In the genomic region with DNA sequence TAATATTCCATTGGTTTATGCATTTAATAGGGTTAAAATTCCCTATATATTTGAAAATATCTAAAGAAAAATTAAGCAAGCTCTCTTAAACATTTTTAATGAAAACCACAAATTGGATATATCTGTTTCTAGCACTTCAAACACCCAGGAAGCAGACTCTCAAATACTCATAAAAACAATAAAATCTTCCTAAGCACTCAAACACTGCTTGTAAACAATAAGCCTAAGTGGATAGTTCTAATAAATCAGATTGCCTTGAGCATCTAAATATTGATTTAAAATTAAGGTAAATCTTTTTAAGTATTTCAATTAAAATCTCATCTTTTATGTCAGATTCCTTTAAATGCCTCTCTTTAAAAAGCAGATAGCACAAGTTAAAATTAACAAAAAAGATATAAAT, we compare ENCODE assay signal across 1 cellular context.
TF ChIP-seq lines count a peak whose summit lies in the region.

No MANE protein-coding gene starts in this region.

TF ChIP-seq in HEK293, 187 proteins besides CTCF, POLR2A, EP300 and RAD21 (continued from another document):
- TF ChIP-seq, protein P1, sequence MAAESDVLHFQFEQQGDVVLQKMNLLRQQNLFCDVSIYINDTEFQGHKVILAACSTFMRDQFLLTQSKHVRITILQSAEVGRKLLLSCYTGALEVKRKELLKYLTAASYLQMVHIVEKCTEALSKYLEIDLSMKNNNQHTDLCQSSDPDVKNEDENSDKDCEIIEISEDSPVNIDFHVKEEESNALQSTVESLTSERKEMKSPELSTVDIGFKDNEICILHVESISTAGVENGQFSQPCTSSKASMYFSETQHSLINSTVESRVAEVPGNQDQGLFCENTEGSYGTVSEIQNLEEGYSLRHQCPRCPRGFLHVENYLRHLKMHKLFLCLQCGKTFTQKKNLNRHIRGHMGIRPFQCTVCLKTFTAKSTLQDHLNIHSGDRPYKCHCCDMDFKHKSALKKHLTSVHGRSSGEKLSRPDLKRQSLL (tag by site-specific recombination; IDR thresholded peaks at IDR 0.05): no peak
- TF ChIP-seq PRDM6 (tag by site-specific recombination; IDR thresholded peaks at IDR 0.05): peak; percentile 77
- no peak for TF ChIP-seq ZNF10 (tag by site-specific recombination; IDR thresholded peaks at IDR 0.05)
- no peak for TF ChIP-seq ZNF585B (tag by site-specific recombination; IDR thresholded peaks at IDR 0.05)
- TF ChIP-seq, protein P2, sequence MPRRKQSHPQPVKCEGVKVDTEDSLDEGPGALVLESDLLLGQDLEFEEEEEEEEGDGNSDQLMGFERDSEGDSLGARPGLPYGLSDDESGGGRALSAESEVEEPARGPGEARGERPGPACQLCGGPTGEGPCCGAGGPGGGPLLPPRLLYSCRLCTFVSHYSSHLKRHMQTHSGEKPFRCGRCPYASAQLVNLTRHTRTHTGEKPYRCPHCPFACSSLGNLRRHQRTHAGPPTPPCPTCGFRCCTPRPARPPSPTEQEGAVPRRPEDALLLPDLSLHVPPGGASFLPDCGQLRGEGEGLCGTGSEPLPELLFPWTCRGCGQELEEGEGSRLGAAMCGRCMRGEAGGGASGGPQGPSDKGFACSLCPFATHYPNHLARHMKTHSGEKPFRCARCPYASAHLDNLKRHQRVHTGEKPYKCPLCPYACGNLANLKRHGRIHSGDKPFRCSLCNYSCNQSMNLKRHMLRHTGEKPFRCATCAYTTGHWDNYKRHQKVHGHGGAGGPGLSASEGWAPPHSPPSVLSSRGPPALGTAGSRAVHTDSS (tag by site-specific recombination; IDR thresholded peaks at IDR 0.05): no peak
- TF ChIP-seq ZNF341 (tag by site-specific recombination; IDR thresholded peaks at IDR 0.05; ENCODE audit: low read depth): no peak
- TF ChIP-seq ZNF768 (tag by site-specific recombination; IDR thresholded peaks at IDR 0.05): no peak
- TF ChIP-seq ZBTB20 (tag by site-specific recombination; IDR thresholded peaks at IDR 0.05): no peak
- TF ChIP-seq ZNF530 (tag by site-specific recombination; IDR thresholded peaks at IDR 0.05; ENCODE audit: low read depth): no peak
- TF ChIP-seq, protein P3, sequence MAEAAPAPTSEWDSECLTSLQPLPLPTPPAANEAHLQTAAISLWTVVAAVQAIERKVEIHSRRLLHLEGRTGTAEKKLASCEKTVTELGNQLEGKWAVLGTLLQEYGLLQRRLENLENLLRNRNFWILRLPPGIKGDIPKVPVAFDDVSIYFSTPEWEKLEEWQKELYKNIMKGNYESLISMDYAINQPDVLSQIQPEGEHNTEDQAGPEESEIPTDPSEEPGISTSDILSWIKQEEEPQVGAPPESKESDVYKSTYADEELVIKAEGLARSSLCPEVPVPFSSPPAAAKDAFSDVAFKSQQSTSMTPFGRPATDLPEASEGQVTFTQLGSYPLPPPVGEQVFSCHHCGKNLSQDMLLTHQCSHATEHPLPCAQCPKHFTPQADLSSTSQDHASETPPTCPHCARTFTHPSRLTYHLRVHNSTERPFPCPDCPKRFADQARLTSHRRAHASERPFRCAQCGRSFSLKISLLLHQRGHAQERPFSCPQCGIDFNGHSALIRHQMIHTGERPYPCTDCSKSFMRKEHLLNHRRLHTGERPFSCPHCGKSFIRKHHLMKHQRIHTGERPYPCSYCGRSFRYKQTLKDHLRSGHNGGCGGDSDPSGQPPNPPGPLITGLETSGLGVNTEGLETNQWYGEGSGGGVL (tag by site-specific recombination; IDR thresholded peaks at IDR 0.05): no peak
- TF ChIP-seq ZNF280D (tag by site-specific recombination; IDR thresholded peaks at IDR 0.05): no peak
- TF ChIP-seq ZBTB48 (tag by site-specific recombination; IDR thresholded peaks at IDR 0.05): no peak
- TF ChIP-seq, protein P4, sequence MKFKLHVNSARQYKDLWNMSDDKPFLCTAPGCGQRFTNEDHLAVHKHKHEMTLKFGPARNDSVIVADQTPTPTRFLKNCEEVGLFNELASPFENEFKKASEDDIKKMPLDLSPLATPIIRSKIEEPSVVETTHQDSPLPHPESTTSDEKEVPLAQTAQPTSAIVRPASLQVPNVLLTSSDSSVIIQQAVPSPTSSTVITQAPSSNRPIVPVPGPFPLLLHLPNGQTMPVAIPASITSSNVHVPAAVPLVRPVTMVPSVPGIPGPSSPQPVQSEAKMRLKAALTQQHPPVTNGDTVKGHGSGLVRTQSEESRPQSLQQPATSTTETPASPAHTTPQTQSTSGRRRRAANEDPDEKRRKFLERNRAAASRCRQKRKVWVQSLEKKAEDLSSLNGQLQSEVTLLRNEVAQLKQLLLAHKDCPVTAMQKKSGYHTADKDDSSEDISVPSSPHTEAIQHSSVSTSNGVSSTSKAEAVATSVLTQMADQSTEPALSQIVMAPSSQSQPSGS (tag by site-specific recombination; IDR thresholded peaks at IDR 0.05; ENCODE audit: low read depth): no peak
- TF ChIP-seq, protein P5, sequence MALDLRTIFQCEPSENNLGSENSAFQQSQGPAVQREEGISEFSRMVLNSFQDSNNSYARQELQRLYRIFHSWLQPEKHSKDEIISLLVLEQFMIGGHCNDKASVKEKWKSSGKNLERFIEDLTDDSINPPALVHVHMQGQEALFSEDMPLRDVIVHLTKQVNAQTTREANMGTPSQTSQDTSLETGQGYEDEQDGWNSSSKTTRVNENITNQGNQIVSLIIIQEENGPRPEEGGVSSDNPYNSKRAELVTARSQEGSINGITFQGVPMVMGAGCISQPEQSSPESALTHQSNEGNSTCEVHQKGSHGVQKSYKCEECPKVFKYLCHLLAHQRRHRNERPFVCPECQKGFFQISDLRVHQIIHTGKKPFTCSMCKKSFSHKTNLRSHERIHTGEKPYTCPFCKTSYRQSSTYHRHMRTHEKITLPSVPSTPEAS (tag by site-specific recombination; IDR thresholded peaks at IDR 0.05): no peak
- no peak for TF ChIP-seq ZNF394 (tag by site-specific recombination; IDR thresholded peaks at IDR 0.05; ENCODE audit: borderline replicate concordance)
- no peak for TF ChIP-seq TSHZ1 (tag by site-specific recombination; IDR thresholded peaks at IDR 0.05; ENCODE audit: borderline replicate concordance)
- no peak for TF ChIP-seq ZNF830 (tag by site-specific recombination; IDR thresholded peaks at IDR 0.05; ENCODE audit: low read depth)
- TF ChIP-seq ZNF221 (tag by site-specific recombination; IDR thresholded peaks at IDR 0.05; ENCODE audit: borderline replicate concordance): no peak
- TF ChIP-seq ZNF132 (tag by site-specific recombination; IDR thresholded peaks at IDR 0.05; ENCODE audit: borderline replicate concordance): no peak
- TF ChIP-seq ZBTB1 (tag by site-specific recombination; IDR thresholded peaks at IDR 0.05): no peak
- TF ChIP-seq, protein P6, sequence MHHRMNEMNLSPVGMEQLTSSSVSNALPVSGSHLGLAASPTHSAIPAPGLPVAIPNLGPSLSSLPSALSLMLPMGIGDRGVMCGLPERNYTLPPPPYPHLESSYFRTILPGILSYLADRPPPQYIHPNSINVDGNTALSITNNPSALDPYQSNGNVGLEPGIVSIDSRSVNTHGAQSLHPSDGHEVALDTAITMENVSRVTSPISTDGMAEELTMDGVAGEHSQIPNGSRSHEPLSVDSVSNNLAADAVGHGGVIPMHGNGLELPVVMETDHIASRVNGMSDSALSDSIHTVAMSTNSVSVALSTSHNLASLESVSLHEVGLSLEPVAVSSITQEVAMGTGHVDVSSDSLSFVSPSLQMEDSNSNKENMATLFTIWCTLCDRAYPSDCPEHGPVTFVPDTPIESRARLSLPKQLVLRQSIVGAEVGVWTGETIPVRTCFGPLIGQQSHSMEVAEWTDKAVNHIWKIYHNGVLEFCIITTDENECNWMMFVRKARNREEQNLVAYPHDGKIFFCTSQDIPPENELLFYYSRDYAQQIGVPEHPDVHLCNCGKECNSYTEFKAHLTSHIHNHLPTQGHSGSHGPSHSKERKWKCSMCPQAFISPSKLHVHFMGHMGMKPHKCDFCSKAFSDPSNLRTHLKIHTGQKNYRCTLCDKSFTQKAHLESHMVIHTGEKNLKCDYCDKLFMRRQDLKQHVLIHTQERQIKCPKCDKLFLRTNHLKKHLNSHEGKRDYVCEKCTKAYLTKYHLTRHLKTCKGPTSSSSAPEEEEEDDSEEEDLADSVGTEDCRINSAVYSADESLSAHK (tag by site-specific recombination; IDR thresholded peaks at IDR 0.05): peak; percentile 74; the same call in 1 of the 2 replicates
- TF ChIP-seq ZNF416 (tag by site-specific recombination; IDR thresholded peaks at IDR 0.05): no peak
- TF ChIP-seq ZNF747 (tag by site-specific recombination; IDR thresholded peaks at IDR 0.05): no peak
- TF ChIP-seq BCL6B (tag by site-specific recombination; IDR thresholded peaks at IDR 0.05): no peak
- TF ChIP-seq ZNF433 (tag by site-specific recombination; IDR thresholded peaks at IDR 0.05; ENCODE audit: low read depth): no peak
- no peak for TF ChIP-seq ZNF561 (tag by site-specific recombination; IDR thresholded peaks at IDR 0.05; ENCODE audit: borderline replicate concordance)
- TF ChIP-seq BCL11B (tag by site-specific recombination; IDR thresholded peaks at IDR 0.05; ENCODE audit: low read depth): peak; percentile 76; the same call in 1 of the 2 replicates
- TF ChIP-seq ZNF175 (tag by site-specific recombination; IDR thresholded peaks at IDR 0.05): no peak
- no peak for TF ChIP-seq BCL11A (tag by site-specific recombination; IDR thresholded peaks at IDR 0.05; ENCODE audit: low read depth)
